20 cellular contexts compared by ENCODE assay signal in the genomic region with DNA sequence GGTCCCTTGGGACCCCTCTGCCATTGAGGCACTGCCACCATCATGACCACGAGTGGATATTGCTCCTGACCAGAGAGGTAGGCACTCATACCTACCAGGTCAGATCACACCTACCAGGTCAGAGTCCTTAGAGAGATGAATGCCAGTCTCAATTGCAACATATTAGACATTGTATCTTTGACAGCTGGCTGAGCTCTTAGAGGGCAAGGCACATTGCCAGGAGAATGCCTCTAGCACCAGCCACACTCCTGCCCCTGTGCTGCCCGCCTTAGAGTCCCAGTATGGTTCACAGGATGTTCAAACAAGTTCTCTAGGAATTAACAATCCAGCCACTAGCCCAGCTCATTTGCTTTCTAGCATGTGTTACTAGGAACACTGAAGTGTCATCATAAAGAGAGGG.
DNase-seq lines count a peak whose midpoint lies in the region; ATAC-seq, FAIRE-seq and TF ChIP-seq lines count a peak whose summit lies in the region.
"Had no signal": no experiment of that assay in that cellular context is flagged by ENCODE, and none has a peak within 500 bp of the region (broad histone marks: within the 10 kb centered on the region; RNA-seq: fewer than 3 reads in every experiment).

No MANE protein-coding gene starts in this region.

- CTCF ChIA-PET in K562 (lab: Yijun Ruan, JAX; ENCODE audit: low intra/inter-chr PET ratio), result no interaction called here

- H3K9me1 ChIP-seq in K562 (ENCODE audit: control insufficient read depth, insufficient read depth, low read length), result no peaks in the 10 kb centered on the region

- TF ChIP-seq POLR2A in K562 (conservative IDR thresholded peaks at IDR 0.05), result no peak
- TF ChIP-seq POLR2A in right lobe of liver (IDR thresholded peaks at IDR 0.05), result no peak

- H3K4me2 ChIP-seq in K562 (ENCODE audit: insufficient read depth, low read length), result no peak overlapping the region
- H3K4me2 ChIP-seq: hepatocyte, neural progenitor cell, SK-N-SH had no signal

- ATAC-seq in K562 (no peak), right lobe of liver (peak; percentile 86 to 94 (median 92)), pancreas (no peak), HG03571 (IDR thresholded peaks at IDR 0.05; ENCODE audit: unreplicated experiment) (no peak)
- ATAC-seq: activated CD4-positive, CD25-positive, alpha-beta regulatory T cell treated with anti-CD3 and anti-CD28 coated beads, Interleukin-2, amount 50 U/mL, for 24 hours; activated naive CD4-positive, alpha-beta T cell treated with anti-CD3 and anti-CD28 coated beads, Interleukin-2, amount 50 U/mL, for 72 hours; effector memory CD8-positive, alpha-beta T cell; PC-3 had no signal

- TF ChIP-seq CTCF in K562 (IDR thresholded peaks at IDR 0.05 in 2 of 3, conservative IDR thresholded peaks at IDR 0.05 in 1 of 3; ENCODE audit: insufficient read depth in 2 of 3, low read depth in 1 of 3, low read length in 3 of 3) (no peak), right lobe of liver (IDR thresholded peaks at IDR 0.05) (no peak), pancreas (IDR thresholded peaks at IDR 0.05) (no peak)

- H3K9me3 ChIP-seq in K562 (replicated peaks; ENCODE audit: control insufficient read depth, insufficient read depth, low read depth, low read length) (no peaks in the 10 kb centered on the region), right lobe of liver (no peaks in the 10 kb centered on the region), pancreas (no peaks in the 10 kb centered on the region)
- H3K9me3 ChIP-seq: psoas muscle, SK-N-SH had no signal

- intact Hi-C loops in K562 (cut with micrococcal nuclease) (no loop called here), right lobe of liver (cut with DNase I) (no loop called here), pancreas (cut with DNase I) (no loop called here)

- BruUV-seq in K562 (replicated peaks; lab: Mats Ljungman, UMichigan), result no TSS peak

- in situ Hi-C loops in K562 (cut with MboI), result no loop called here

- TF ChIP-seq EP300 in Ishikawa (IDR thresholded peaks at IDR 0.05; ENCODE audit: borderline replicate concordance) (no peak), K562 (IDR thresholded peaks at IDR 0.05; ENCODE audit: low read length) (no peak)

- no peak overlapping the region for H3K9ac ChIP-seq in K562 (ENCODE audit: insufficient read depth in 1 of 2, low read depth in 2 of 2, low read length in 2 of 2)
- H3K9ac ChIP-seq: neural progenitor cell, SK-N-SH had no signal

- TF ChIP-seq RAD21 in Ishikawa (IDR thresholded peaks at IDR 0.05; ENCODE audit: low read depth) (no peak), K562 (CRISPR knock-in tag; conservative IDR thresholded peaks at IDR 0.05 in 1 of 2, IDR thresholded peaks at IDR 0.05 in 1 of 2) (no peak)

- POLR2A ChIA-PET in K562 (lab: Yijun Ruan, JAX), result interaction anchor here (1.2 kb wide), 1 partner anchor 8 kb away, joined by 4 read pairs; no protein-coding TSS in a partner anchor

- 9% methylated on average over 2 of the region's 2 CpGs for WGBS in K562 (ENCODE audit: insufficient coverage, low coverage, missing lambda C conversion rate)
- WGBS in right lobe of liver (ENCODE audit: insufficient coverage, low coverage, low lambda C conversion rate, missing lambda C conversion rate), result 25% methylated on average over 1 of the region's 2 CpGs
- 35 to 42% methylated on average over 2 of the region's 2 CpGs for WGBS in pancreas, 2 donors

- H2AFZ ChIP-seq in K562 (ENCODE audit: low read depth, low read length), result 0 out of 2 replicates have a peak overlapping the region, but pooled peaks have one; percentile 23
- H2AFZ ChIP-seq: hepatocyte, neural progenitor cell had no signal

- H3K27ac ChIP-seq in K562 (ENCODE audit: extremely low read depth, low read depth, low read length) (no peak overlapping the region), right lobe of liver (no peak overlapping the region), pancreas (no peak overlapping the region)
- H3K27ac ChIP-seq: hepatocyte, neural progenitor cell, psoas muscle had no signal

- DNase-seq in AG20443 (ENCODE audit: low spot score) (peak; percentile 20), K562 (ENCODE audit: extremely low read depth in 1 of 4, low spot score in 3 of 4) (no peak), right lobe of liver (peak; percentile 66 to 85 (median 77)), pancreas (no peak), D341Med (ENCODE audit: low spot score) (no peak)
- DNase-seq: COR-L47; effector memory CD8-positive, alpha-beta T cell; islet precursor cell; NCI-H1436 treated with DMSO at 0.1 percent for 48 hours; NCI-H748 treated with DMSO at 0.1 percent for 48 hours; PC-3; psoas muscle; SK-N-SH; stimulated activated CD4-positive, alpha-beta T cell treated with anti-CD3 and anti-CD28 coated beads, Interleukin-12 subunit alpha, Interleukin-12 subunit beta, amount 100 ng/mL, for 4 hours had no signal

- no peaks in the 10 kb centered on the region; a peak in 1 of 5 replicates for H3K4me1 ChIP-seq in K562 (replicated peaks in 1 of 2; ENCODE audit: control insufficient read depth in 2 of 2, insufficient read depth in 2 of 2, low read length in 2 of 2)
- peaks cover 0 to 28% (median 12%) of the 10 kb centered on the region in 4 donors for H3K4me1 ChIP-seq in right lobe of liver
- H3K4me1 ChIP-seq in pancreas, result no peaks in the 10 kb centered on the region
- H3K4me1 ChIP-seq: neural progenitor cell, psoas muscle had no signal

- H3K4me3 ChIP-seq in K562 (no peak overlapping the region), right lobe of liver (no peak overlapping the region), pancreas (no peak overlapping the region)
- H3K4me3 ChIP-seq: hepatocyte, neural progenitor cell, psoas muscle had no signal

- H3K27me3 ChIP-seq in K562 (ENCODE audit: control insufficient read depth in 2 of 2, insufficient read depth in 2 of 2, low read length in 2 of 2) (no peaks in the 10 kb centered on the region; a peak in 1 of 5 replicates), right lobe of liver (no peaks in the 10 kb centered on the region), pancreas (no peaks in the 10 kb centered on the region)
- H3K27me3 ChIP-seq: hepatocyte, neural progenitor cell had no signal

- FAIRE-seq in K562 (lab: Jason Lieb, UNC) (no peak), pancreas (lab: Jason Lieb, UNC) (no peak)

- no peaks in the 10 kb centered on the region for H3K79me2 ChIP-seq in K562 (ENCODE audit: control insufficient read depth, insufficient read depth, low read length)
- H3K79me2 ChIP-seq: hepatocyte had no signal

- no peaks in the 10 kb centered on the region for H4K20me1 ChIP-seq in K562 (replicated peaks; ENCODE audit: control insufficient read depth, insufficient read depth, low read length)

- H3K36me3 ChIP-seq in K562 (ENCODE audit: control insufficient read depth, insufficient read depth, low read length) (no peaks in the 10 kb centered on the region), right lobe of liver (no peaks in the 10 kb centered on the region), pancreas (no peaks in the 10 kb centered on the region)
- H3K36me3 ChIP-seq: neural progenitor cell had no signal

TF ChIP-seq in Ishikawa, 13 proteins besides CTCF, POLR2A, EP300 and RAD21:
- TF ChIP-seq NFIC (IDR thresholded peaks at IDR 0.05) (peak; percentile 58; the same call in 1 of the 2 replicates), CEBPB (IDR thresholded peaks at IDR 0.05) (peak; percentile 74)
- TF ChIP-seq, protein P1, sequence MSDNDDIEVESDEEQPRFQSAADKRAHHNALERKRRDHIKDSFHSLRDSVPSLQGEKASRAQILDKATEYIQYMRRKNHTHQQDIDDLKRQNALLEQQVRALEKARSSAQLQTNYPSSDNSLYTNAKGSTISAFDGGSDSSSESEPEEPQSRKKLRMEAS (IDR thresholded peaks at IDR 0.05), result no peak

TF ChIP-seq in K562, 482 proteins besides CTCF, POLR2A, EP300 and RAD21:
- TF ChIP-seq KLF6 (CRISPR knock-in tag; IDR thresholded peaks at IDR 0.05; ENCODE audit: borderline replicate concordance) (no peak), MYC (IDR thresholded peaks at IDR 0.05; ENCODE audit: low read depth, low read length) (no peak), MYC (CRISPR knock-in tag; IDR thresholded peaks at IDR 0.05; ENCODE audit: borderline replicate concordance, low read depth) (no peak), MYNN (IDR thresholded peaks at IDR 0.05) (no peak), MYNN (CRISPR knock-in tag; IDR thresholded peaks at IDR 0.05) (no peak), RBM15 (IDR thresholded peaks at IDR 0.05; ENCODE audit: insufficient read depth, low read length) (no peak), NBN (IDR thresholded peaks at IDR 0.05; ENCODE audit: low read depth) (no peak), NCOA4 (IDR thresholded peaks at IDR 0.05; ENCODE audit: partially characterized antibody) (no peak), CCNT2 (IDR thresholded peaks at IDR 0.05; ENCODE audit: borderline replicate concordance, extremely low read depth, insufficient read length, low read depth, low read length) (no peak), ELF1 (tag; IDR thresholded peaks at IDR 0.05) (no peak), SP2 (IDR thresholded peaks at IDR 0.05; ENCODE audit: extremely low read depth, low read depth, low read length, poor library complexity, severe bottlenecking) (no peak), JUNB (CRISPR knock-in tag; conservative IDR thresholded peaks at IDR 0.05) (no peak), COPS2 (conservative IDR thresholded peaks at IDR 0.05) (no peak)

Comparison
In these comparisons a context has a peak if more than half of its experiments do, and no peak if none do; other contexts are left out.
1. DNase-seq: peak in AG20443 (single experiment) and right lobe of liver (3 of 3); none in K562 (0 of 4), pancreas (0 of 6) and D341Med (single experiment).
2. ATAC-seq: peak in right lobe of liver (4 of 4); none in K562 (single experiment), pancreas (0 of 4) and HG03571 (single experiment).